1 cellular context compared by ENCODE assay signal in the genomic region with DNA sequence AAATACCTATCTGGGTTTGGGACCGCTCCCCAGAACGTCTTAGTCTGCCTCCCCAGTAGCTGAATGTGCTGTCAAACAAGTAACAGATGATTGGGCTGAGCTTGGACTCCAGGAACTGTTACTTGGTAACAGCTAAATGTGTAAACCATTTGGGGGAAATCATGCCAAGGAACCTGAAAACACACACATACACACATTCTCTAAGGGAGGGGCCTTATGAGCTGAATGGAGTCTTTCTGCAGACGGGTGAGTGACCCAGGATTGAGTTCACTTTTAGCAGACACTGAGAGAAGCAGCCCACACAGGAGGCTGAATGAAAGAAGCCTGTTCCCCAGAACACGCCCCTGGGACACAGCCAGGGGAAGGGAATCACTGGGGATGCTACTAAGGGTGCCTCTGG.
TF ChIP-seq lines count a peak whose summit lies in the region.

No MANE protein-coding gene starts in this region.

TF ChIP-seq in H1, 55 proteins besides CTCF, POLR2A, EP300 and RAD21:
- TF ChIP-seq JUND (IDR thresholded peaks at IDR 0.05; ENCODE audit: low read length) (no peak), SIRT6 (IDR thresholded peaks at IDR 0.05; ENCODE audit: low read length) (no peak), CTBP2 (IDR thresholded peaks at IDR 0.05; ENCODE audit: borderline replicate concordance, insufficient read depth, insufficient read length, low read length) (no peak), TAF7 (optimal IDR thresholded peaks at IDR 0.05; ENCODE audit: borderline replicate concordance, low read depth, low read length) (no peak), RBBP5 (IDR thresholded peaks at IDR 0.05; ENCODE audit: borderline replicate concordance, low read depth, low read length) (no peak), CREB1 (IDR thresholded peaks at IDR 0.05) (no peak), SIX5 (IDR thresholded peaks at IDR 0.05; ENCODE audit: low read depth, low read length) (no peak)
